2 cellular contexts compared by ENCODE assay signal in the genomic region with DNA sequence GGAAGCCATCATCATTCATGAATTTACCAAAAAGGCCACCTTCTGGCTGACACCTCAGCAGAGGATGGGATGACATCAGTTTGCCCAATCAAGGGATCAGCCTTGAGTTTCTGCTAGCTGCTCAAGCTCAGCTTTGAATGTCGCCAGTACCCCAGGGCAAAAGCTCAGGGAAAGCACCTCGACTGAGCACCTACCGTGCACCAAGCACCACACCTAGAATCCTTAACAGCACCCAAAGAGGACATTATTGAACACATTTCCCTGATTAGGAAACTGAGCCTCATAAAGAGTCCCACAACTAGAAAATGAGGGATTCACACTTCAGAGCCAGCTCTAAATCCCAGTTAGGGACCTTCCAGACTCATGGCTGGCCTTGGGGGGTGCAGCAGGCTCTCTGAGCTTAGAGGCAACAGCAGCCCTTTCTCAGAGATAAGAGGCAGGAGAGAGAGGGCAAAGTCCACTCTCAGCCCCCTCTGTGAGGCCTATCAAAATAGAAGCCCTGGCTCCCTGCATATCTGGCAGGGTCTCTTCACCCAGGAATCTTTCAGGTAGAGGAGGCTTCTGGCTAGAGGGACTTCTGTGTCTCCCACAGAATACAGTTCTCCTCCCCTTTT.
A peak's percentile ranks its signal among the peaks of the same experiment; 100 is the strongest.
TF ChIP-seq lines count a peak whose summit lies in the region.

No MANE protein-coding gene starts in this region.

TF ChIP-seq in A549, 52 proteins besides CTCF, POLR2A, EP300 and RAD21 (continued from another document):
- TF ChIP-seq BHLHE40 (IDR thresholded peaks at IDR 0.05; ENCODE audit: low read depth, low read length) = no peak
- no peak for TF ChIP-seq PBX3 (IDR thresholded peaks at IDR 0.05)
- no peak for TF ChIP-seq SMC3 (IDR thresholded peaks at IDR 0.05)
- no peak for TF ChIP-seq ZNF302 (CRISPR knock-in tag; IDR thresholded peaks at IDR 0.05)
- no peak for TF ChIP-seq CBX8 (IDR thresholded peaks at IDR 0.05)
- no peak for TF ChIP-seq ZC3H11A (IDR thresholded peaks at IDR 0.05)

TF ChIP-seq in K562, 482 proteins besides CTCF, POLR2A, EP300 and RAD21 (continued from another document):
- TF ChIP-seq KLF16 (IDR thresholded peaks at IDR 0.05) (no peak), EP400 (IDR thresholded peaks at IDR 0.05) (no peak), MYNN (IDR thresholded peaks at IDR 0.05) (peak; percentile 93), MYNN (CRISPR knock-in tag; IDR thresholded peaks at IDR 0.05) (peak; percentile 54; the same call in 1 of the 2 replicates)
